Comparison of ENCODE assay signal across 8 cellular contexts in genomic region chr17:50213026-50214015, GRCh38. TPM values are rescaled to one million over a fixed set of nuclear protein-coding genes. Genes with fewer than 3 reads are reported as not detected.
DNase-seq lines count a peak whose midpoint lies in the region; ATAC-seq, FAIRE-seq and TF ChIP-seq lines count a peak whose summit lies in the region.

No MANE protein-coding gene starts in this region.

- H3K27ac ChIP-seq in SJSA1 (peak overlapping the region; percentile 98; the same call in 1 of the 2 replicates), kidney (ENCODE audit: low read depth in 2 of 2, low read length in 2 of 2) (no peak overlapping the region)

- no peaks in the 10 kb centered on the region for H3K27me3 ChIP-seq in SJSA1 (replicated peaks)

- H3K36me3 ChIP-seq in SJSA1 (no peaks in the 10 kb centered on the region), kidney (ENCODE audit: control insufficient read depth in 1 of 2, insufficient read depth in 2 of 2, low read length in 2 of 2) (no peaks in the 10 kb centered on the region)

- H3K4me1 ChIP-seq in SJSA1 (replicated peaks) = peaks cover 66% of the 10 kb centered on the region
- peaks cover 0 to 8% of the 10 kb centered on the region in 2 donors for H3K4me1 ChIP-seq in kidney (ENCODE audit: control insufficient read depth in 1 of 2, insufficient read depth in 1 of 2, low read depth in 1 of 2, low read length in 2 of 2)

- H3K4me3 ChIP-seq in SJSA1 = no peak overlapping the region
- no peak overlapping the region for H3K4me3 ChIP-seq in kidney (ENCODE audit: low read length in 2 of 2)

- H3K9me3 ChIP-seq in SJSA1 (replicated peaks) = no peaks in the 10 kb centered on the region
- H3K9me3 ChIP-seq in kidney (ENCODE audit: control insufficient read depth in 1 of 2, low read length in 2 of 2) = no peaks in the 10 kb centered on the region

- ATAC-seq in HG02870 (IDR thresholded peaks at IDR 0.05; ENCODE audit: unreplicated experiment) (peak; percentile 66), GM21717 (IDR thresholded peaks at IDR 0.05; ENCODE audit: unreplicated experiment) (no peak)

- TF ChIP-seq CTCF in kidney (IDR thresholded peaks at IDR 0.05; ENCODE audit: borderline replicate concordance, extremely low read depth, insufficient read depth) = no peak

- peak; percentile 61 for DNase-seq in 8988T
- DNase-seq in GM18507 (ENCODE audit: extremely low spot score, insufficient read length, low read depth) = peak; percentile 52
- DNase-seq in SJSA1 (ENCODE audit: low read depth in 1 of 2, low spot score in 2 of 2) = peak; percentile 63 to 73
- peak; percentile 77 for DNase-seq in iPS-NIHi7 (ENCODE audit: extremely low spot score)
- DNase-seq in SW 1271 (lab: John Stamatoyannopoulos, UW) = no peak
- no peak for DNase-seq in kidney

- FAIRE-seq in GM18507 (lab: Jason Lieb, UNC) (peak; percentile 68), kidney (lab: Jason Lieb, UNC) (no peak)

- no peak overlapping the region for H3K9ac ChIP-seq in kidney (ENCODE audit: low read length in 2 of 2)

- intact Hi-C loops in kidney (cut with DNase I) = no loop called here

RNA-seq across cellular contexts. Expression of gene COL1A1, which starts 11.9 kb away (rescaled TPM):
- total RNA-seq in SJSA1 (2014; rRNA removed; shearing (Covaris generic)) = 957 and 2,133 TPM in 2 replicates
- 142 TPM for total RNA-seq in kidney
- 9.2 TPM for polyA plus RNA-seq in kidney (ENCODE audit: insufficient read depth, low read depth, low replicate concordance)

RNA-seq across cellular contexts. Expression of gene SGCA, which starts 47.5 kb away (rescaled TPM):
- total RNA-seq in SJSA1 (2014; rRNA removed; shearing (Covaris generic)) = 2.4 TPM in 1 of 2 replicates, not detected in the other
- 4.2 TPM for total RNA-seq in kidney
- polyA plus RNA-seq in kidney (ENCODE audit: insufficient read depth, low read depth, low replicate concordance) = 5.5 TPM

Comparison
In these comparisons a context has a peak if more than half of its experiments do, and no peak if none do; other contexts are left out.
1. DNase-seq: peak in 8988T (single experiment), GM18507 (single experiment), SJSA1 (2 of 2) and iPS-NIHi7 (single experiment); none in SW 1271 (0 of 2) and kidney (single experiment).